ENCODE assay signal across 1 cellular context in the genomic region with DNA sequence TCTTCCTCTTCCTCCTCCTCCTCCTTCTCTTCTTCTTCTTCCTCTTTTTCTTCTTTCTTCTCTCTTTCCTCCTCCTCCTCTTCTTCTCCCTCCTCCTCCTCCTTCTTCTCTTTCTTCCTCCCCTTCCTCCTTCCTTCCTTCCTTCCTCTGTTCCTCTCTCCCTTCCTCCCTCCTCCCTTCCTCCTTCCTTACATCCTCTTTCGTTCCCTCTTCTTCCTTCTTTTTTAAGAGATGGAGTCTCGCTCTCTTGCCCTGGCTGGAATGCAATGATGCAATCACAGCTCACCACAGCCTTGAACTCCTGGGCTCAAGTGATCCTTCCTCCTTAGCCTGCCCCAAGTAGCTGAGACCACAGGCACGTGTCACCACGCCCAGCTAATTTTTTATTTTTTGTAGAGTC.
A peak's percentile ranks its signal among the peaks of the same experiment; 100 is the strongest.
TF ChIP-seq lines count a peak whose summit lies in the region.

No MANE protein-coding gene starts in this region.

TF ChIP-seq in K562, 482 proteins besides CTCF, POLR2A, EP300 and RAD21 (continued from another document):
- TF ChIP-seq, protein P1, sequence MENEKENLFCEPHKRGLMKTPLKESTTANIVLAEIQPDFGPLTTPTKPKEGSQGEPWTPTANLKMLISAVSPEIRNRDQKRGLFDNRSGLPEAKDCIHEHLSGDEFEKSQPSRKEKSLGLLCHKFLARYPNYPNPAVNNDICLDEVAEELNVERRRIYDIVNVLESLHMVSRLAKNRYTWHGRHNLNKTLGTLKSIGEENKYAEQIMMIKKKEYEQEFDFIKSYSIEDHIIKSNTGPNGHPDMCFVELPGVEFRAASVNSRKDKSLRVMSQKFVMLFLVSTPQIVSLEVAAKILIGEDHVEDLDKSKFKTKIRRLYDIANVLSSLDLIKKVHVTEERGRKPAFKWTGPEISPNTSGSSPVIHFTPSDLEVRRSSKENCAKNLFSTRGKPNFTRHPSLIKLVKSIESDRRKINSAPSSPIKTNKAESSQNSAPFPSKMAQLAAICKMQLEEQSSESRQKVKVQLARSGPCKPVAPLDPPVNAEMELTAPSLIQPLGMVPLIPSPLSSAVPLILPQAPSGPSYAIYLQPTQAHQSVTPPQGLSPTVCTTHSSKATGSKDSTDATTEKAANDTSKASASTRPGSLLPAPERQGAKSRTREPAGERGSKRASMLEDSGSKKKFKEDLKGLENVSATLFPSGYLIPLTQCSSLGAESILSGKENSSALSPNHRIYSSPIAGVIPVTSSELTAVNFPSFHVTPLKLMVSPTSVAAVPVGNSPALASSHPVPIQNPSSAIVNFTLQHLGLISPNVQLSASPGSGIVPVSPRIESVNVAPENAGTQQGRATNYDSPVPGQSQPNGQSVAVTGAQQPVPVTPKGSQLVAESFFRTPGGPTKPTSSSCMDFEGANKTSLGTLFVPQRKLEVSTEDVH (IDR thresholded peaks at IDR 0.05; ENCODE audit: low read depth, partially characterized antibody) = no peak
- no peak for TF ChIP-seq HNRNPUL1 (IDR thresholded peaks at IDR 0.05; ENCODE audit: low read length)
- TF ChIP-seq, protein P2, sequence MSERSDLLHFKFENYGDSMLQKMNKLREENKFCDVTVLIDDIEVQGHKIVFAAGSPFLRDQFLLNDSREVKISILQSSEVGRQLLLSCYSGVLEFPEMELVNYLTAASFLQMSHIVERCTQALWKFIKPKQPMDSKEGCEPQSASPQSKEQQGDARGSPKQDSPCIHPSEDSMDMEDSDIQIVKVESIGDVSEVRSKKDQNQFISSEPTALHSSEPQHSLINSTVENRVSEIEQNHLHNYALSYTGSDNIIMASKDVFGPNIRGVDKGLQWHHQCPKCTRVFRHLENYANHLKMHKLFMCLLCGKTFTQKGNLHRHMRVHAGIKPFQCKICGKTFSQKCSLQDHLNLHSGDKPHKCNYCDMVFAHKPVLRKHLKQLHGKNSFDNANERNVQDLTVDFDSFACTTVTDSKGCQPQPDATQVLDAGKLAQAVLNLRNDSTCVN (CRISPR knock-in tag; IDR thresholded peaks at IDR 0.05) = peak; percentile 56; the same call in 1 of the 2 replicates
- no peak for TF ChIP-seq POLR2G (IDR thresholded peaks at IDR 0.05; ENCODE audit: low read depth, low read length)
- TF ChIP-seq CBFA2T3 (IDR thresholded peaks at IDR 0.05) = peak; percentile 7; the same call in 1 of the 2 replicates
- TF ChIP-seq RNF2 (IDR thresholded peaks at IDR 0.05) = no peak
- TF ChIP-seq, protein P3, sequence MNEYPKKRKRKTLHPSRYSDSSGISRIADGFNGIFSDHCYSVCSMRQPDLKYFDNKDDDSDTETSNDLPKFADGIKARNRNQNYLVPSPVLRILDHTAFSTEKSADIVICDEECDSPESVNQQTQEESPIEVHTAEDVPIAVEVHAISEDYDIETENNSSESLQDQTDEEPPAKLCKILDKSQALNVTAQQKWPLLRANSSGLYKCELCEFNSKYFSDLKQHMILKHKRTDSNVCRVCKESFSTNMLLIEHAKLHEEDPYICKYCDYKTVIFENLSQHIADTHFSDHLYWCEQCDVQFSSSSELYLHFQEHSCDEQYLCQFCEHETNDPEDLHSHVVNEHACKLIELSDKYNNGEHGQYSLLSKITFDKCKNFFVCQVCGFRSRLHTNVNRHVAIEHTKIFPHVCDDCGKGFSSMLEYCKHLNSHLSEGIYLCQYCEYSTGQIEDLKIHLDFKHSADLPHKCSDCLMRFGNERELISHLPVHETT (CRISPR knock-in tag; conservative IDR thresholded peaks at IDR 0.05 in 1 of 2, IDR thresholded peaks at IDR 0.05 in 1 of 2) = no peak
- peak; percentile 5; the same call in 1 of the 2 replicates for TF ChIP-seq JUND (IDR thresholded peaks at IDR 0.05; ENCODE audit: borderline replicate concordance, low read depth, low read length)
- no peak for TF ChIP-seq JUND (tag; IDR thresholded peaks at IDR 0.05; ENCODE audit: borderline replicate concordance, low read depth, low read length)
- no peak for TF ChIP-seq ZNF3 (CRISPR knock-in tag; IDR thresholded peaks at IDR 0.05)
- TF ChIP-seq, protein P4, sequence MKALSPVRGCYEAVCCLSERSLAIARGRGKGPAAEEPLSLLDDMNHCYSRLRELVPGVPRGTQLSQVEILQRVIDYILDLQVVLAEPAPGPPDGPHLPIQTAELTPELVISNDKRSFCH (CRISPR knock-in tag; IDR thresholded peaks at IDR 0.05) = no peak
- TF ChIP-seq, protein P4 (tag; IDR thresholded peaks at IDR 0.05) = no peak
- no peak for TF ChIP-seq TRIM28 (IDR thresholded peaks at IDR 0.05)
- TF ChIP-seq, protein P5, sequence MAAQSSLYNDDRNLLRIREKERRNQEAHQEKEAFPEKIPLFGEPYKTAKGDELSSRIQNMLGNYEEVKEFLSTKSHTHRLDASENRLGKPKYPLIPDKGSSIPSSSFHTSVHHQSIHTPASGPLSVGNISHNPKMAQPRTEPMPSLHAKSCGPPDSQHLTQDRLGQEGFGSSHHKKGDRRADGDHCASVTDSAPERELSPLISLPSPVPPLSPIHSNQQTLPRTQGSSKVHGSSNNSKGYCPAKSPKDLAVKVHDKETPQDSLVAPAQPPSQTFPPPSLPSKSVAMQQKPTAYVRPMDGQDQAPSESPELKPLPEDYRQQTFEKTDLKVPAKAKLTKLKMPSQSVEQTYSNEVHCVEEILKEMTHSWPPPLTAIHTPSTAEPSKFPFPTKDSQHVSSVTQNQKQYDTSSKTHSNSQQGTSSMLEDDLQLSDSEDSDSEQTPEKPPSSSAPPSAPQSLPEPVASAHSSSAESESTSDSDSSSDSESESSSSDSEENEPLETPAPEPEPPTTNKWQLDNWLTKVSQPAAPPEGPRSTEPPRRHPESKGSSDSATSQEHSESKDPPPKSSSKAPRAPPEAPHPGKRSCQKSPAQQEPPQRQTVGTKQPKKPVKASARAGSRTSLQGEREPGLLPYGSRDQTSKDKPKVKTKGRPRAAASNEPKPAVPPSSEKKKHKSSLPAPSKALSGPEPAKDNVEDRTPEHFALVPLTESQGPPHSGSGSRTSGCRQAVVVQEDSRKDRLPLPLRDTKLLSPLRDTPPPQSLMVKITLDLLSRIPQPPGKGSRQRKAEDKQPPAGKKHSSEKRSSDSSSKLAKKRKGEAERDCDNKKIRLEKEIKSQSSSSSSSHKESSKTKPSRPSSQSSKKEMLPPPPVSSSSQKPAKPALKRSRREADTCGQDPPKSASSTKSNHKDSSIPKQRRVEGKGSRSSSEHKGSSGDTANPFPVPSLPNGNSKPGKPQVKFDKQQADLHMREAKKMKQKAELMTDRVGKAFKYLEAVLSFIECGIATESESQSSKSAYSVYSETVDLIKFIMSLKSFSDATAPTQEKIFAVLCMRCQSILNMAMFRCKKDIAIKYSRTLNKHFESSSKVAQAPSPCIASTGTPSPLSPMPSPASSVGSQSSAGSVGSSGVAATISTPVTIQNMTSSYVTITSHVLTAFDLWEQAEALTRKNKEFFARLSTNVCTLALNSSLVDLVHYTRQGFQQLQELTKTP (IDR thresholded peaks at IDR 0.05; ENCODE audit: low read depth in 1 of 2, partially characterized antibody in 2 of 2) = no peak
- peak; percentile 74 for TF ChIP-seq CEBPB (tag; IDR thresholded peaks at IDR 0.05)
